Comparison of ENCODE assay signal across 1 cellular context in the genomic region with DNA sequence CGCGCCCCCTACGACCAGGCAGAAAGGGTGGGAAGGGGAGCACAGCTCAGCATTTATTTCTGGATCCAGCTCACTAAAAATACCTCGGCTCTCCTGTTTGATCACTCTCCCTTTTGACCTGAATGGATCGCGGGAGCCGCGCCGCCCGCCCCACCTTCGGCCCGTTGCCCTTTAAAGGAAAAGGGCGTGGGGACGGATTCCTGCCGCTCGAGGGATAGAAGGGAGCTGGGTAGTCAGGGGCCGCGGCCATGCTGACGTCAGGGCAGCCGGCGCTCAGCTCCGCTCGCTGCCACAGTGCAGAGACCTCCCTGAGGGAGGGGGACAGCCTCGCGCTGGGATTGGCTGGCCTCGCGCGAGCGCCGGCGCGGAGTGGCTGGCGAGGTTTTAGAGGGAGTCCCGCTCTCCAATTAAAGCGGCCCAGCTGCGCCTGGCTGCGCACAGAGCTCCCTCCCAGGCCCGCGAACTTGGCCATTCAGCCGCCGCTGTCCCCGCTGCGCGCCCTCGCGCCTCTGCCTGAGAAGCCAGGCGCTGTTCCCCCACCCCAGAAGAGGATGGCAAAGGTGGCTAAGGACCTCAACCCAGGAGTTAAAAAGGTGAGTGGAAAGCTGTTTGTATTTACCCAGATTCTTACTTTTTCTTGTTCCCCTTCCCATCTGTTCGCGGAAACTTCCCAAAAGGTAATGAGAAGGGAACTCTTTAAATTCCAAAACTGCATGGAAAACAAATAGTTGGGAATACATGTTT.
TF ChIP-seq lines count a peak whose summit lies in the region.

A gene with protein sequence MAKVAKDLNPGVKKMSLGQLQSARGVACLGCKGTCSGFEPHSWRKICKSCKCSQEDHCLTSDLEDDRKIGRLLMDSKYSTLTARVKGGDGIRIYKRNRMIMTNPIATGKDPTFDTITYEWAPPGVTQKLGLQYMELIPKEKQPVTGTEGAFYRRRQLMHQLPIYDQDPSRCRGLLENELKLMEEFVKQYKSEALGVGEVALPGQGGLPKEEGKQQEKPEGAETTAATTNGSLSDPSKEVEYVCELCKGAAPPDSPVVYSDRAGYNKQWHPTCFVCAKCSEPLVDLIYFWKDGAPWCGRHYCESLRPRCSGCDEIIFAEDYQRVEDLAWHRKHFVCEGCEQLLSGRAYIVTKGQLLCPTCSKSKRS (plus strand): TSS at position 436 of the 744 bp plus-strand sequence. CDS start 116 bp downstream, at position 552.

TF ChIP-seq in K562, 482 proteins besides CTCF, POLR2A, EP300 and RAD21 (continued from another document and continues in another):
- TF ChIP-seq, protein P1, sequence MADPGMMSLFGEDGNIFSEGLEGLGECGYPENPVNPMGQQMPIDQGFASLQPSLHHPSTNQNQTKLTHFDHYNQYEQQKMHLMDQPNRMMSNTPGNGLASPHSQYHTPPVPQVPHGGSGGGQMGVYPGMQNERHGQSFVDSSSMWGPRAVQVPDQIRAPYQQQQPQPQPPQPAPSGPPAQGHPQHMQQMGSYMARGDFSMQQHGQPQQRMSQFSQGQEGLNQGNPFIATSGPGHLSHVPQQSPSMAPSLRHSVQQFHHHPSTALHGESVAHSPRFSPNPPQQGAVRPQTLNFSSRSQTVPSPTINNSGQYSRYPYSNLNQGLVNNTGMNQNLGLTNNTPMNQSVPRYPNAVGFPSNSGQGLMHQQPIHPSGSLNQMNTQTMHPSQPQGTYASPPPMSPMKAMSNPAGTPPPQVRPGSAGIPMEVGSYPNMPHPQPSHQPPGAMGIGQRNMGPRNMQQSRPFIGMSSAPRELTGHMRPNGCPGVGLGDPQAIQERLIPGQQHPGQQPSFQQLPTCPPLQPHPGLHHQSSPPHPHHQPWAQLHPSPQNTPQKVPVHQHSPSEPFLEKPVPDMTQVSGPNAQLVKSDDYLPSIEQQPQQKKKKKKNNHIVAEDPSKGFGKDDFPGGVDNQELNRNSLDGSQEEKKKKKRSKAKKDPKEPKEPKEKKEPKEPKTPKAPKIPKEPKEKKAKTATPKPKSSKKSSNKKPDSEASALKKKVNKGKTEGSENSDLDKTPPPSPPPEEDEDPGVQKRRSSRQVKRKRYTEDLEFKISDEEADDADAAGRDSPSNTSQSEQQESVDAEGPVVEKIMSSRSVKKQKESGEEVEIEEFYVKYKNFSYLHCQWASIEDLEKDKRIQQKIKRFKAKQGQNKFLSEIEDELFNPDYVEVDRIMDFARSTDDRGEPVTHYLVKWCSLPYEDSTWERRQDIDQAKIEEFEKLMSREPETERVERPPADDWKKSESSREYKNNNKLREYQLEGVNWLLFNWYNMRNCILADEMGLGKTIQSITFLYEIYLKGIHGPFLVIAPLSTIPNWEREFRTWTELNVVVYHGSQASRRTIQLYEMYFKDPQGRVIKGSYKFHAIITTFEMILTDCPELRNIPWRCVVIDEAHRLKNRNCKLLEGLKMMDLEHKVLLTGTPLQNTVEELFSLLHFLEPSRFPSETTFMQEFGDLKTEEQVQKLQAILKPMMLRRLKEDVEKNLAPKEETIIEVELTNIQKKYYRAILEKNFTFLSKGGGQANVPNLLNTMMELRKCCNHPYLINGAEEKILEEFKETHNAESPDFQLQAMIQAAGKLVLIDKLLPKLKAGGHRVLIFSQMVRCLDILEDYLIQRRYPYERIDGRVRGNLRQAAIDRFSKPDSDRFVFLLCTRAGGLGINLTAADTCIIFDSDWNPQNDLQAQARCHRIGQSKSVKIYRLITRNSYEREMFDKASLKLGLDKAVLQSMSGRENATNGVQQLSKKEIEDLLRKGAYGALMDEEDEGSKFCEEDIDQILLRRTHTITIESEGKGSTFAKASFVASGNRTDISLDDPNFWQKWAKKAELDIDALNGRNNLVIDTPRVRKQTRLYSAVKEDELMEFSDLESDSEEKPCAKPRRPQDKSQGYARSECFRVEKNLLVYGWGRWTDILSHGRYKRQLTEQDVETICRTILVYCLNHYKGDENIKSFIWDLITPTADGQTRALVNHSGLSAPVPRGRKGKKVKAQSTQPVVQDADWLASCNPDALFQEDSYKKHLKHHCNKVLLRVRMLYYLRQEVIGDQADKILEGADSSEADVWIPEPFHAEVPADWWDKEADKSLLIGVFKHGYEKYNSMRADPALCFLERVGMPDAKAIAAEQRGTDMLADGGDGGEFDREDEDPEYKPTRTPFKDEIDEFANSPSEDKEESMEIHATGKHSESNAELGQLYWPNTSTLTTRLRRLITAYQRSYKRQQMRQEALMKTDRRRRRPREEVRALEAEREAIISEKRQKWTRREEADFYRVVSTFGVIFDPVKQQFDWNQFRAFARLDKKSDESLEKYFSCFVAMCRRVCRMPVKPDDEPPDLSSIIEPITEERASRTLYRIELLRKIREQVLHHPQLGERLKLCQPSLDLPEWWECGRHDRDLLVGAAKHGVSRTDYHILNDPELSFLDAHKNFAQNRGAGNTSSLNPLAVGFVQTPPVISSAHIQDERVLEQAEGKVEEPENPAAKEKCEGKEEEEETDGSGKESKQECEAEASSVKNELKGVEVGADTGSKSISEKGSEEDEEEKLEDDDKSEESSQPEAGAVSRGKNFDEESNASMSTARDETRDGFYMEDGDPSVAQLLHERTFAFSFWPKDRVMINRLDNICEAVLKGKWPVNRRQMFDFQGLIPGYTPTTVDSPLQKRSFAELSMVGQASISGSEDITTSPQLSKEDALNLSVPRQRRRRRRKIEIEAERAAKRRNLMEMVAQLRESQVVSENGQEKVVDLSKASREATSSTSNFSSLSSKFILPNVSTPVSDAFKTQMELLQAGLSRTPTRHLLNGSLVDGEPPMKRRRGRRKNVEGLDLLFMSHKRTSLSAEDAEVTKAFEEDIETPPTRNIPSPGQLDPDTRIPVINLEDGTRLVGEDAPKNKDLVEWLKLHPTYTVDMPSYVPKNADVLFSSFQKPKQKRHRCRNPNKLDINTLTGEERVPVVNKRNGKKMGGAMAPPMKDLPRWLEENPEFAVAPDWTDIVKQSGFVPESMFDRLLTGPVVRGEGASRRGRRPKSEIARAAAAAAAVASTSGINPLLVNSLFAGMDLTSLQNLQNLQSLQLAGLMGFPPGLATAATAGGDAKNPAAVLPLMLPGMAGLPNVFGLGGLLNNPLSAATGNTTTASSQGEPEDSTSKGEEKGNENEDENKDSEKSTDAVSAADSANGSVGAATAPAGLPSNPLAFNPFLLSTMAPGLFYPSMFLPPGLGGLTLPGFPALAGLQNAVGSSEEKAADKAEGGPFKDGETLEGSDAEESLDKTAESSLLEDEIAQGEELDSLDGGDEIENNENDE (IDR thresholded peaks at IDR 0.05; ENCODE audit: low read depth, low read length): no peak
- TF ChIP-seq SPI1 (IDR thresholded peaks at IDR 0.05; ENCODE audit: borderline replicate concordance, low read depth, low read length): no peak
- no peak for TF ChIP-seq GABPB1 (CRISPR knock-in tag; IDR thresholded peaks at IDR 0.05)
- TF ChIP-seq CXXC5 (CRISPR knock-in tag; IDR thresholded peaks at IDR 0.05): peak; percentile 83
- peak; percentile 72 for TF ChIP-seq ATF7 (IDR thresholded peaks at IDR 0.05)
- TF ChIP-seq TCF7 (IDR thresholded peaks at IDR 0.05; ENCODE audit: borderline replicate concordance): no peak
- TF ChIP-seq, protein P2, sequence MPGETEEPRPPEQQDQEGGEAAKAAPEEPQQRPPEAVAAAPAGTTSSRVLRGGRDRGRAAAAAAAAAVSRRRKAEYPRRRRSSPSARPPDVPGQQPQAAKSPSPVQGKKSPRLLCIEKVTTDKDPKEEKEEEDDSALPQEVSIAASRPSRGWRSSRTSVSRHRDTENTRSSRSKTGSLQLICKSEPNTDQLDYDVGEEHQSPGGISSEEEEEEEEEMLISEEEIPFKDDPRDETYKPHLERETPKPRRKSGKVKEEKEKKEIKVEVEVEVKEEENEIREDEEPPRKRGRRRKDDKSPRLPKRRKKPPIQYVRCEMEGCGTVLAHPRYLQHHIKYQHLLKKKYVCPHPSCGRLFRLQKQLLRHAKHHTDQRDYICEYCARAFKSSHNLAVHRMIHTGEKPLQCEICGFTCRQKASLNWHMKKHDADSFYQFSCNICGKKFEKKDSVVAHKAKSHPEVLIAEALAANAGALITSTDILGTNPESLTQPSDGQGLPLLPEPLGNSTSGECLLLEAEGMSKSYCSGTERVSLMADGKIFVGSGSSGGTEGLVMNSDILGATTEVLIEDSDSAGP (CRISPR knock-in tag; IDR thresholded peaks at IDR 0.05): 0 out of 2 replicates have a peak, but pooled peaks have one; percentile 26
- TF ChIP-seq, protein P3, sequence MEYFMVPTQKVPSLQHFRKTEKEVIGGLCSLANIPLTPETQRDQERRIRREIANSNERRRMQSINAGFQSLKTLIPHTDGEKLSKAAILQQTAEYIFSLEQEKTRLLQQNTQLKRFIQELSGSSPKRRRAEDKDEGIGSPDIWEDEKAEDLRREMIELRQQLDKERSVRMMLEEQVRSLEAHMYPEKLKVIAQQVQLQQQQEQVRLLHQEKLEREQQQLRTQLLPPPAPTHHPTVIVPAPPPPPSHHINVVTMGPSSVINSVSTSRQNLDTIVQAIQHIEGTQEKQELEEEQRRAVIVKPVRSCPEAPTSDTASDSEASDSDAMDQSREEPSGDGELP (CRISPR knock-in tag; IDR thresholded peaks at IDR 0.05; ENCODE audit: borderline replicate concordance): peak; percentile 61; the same call in 1 of the 2 replicates
- TF ChIP-seq, protein P4, sequence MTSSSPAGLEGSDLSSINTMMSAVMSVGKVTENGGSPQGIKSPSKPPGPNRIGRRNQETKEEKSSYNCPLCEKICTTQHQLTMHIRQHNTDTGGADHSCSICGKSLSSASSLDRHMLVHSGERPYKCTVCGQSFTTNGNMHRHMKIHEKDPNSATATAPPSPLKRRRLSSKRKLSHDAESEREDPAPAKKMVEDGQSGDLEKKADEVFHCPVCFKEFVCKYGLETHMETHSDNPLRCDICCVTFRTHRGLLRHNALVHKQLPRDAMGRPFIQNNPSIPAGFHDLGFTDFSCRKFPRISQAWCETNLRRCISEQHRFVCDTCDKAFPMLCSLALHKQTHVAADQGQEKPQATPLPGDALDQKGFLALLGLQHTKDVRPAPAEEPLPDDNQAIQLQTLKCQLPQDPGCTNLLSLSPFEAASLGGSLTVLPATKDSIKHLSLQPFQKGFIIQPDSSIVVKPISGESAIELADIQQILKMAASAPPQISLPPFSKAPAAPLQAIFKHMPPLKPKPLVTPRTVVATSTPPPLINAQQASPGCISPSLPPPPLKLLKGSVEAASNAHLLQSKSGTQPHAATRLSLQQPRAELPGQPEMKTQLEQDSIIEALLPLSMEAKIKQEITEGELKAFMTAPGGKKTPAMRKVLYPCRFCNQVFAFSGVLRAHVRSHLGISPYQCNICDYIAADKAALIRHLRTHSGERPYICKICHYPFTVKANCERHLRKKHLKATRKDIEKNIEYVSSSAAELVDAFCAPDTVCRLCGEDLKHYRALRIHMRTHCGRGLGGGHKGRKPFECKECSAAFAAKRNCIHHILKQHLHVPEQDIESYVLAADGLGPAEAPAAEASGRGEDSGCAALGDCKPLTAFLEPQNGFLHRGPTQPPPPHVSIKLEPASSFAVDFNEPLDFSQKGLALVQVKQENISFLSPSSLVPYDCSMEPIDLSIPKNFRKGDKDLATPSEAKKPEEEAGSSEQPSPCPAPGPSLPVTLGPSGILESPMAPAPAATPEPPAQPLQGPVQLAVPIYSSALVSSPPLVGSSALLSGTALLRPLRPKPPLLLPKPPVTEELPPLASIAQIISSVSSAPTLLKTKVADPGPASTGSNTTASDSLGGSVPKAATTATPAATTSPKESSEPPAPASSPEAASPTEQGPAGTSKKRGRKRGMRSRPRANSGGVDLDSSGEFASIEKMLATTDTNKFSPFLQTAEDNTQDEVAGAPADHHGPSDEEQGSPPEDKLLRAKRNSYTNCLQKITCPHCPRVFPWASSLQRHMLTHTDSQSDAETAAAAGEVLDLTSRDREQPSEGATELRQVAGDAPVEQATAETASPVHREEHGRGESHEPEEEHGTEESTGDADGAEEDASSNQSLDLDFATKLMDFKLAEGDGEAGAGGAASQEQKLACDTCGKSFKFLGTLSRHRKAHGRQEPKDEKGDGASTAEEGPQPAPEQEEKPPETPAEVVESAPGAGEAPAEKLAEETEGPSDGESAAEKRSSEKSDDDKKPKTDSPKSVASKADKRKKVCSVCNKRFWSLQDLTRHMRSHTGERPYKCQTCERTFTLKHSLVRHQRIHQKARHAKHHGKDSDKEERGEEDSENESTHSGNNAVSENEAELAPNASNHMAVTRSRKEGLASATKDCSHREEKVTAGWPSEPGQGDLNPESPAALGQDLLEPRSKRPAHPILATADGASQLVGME (CRISPR knock-in tag; IDR thresholded peaks at IDR 0.05): no peak
- no peak for TF ChIP-seq ZNF24 (IDR thresholded peaks at IDR 0.05)
- TF ChIP-seq, protein P5, sequence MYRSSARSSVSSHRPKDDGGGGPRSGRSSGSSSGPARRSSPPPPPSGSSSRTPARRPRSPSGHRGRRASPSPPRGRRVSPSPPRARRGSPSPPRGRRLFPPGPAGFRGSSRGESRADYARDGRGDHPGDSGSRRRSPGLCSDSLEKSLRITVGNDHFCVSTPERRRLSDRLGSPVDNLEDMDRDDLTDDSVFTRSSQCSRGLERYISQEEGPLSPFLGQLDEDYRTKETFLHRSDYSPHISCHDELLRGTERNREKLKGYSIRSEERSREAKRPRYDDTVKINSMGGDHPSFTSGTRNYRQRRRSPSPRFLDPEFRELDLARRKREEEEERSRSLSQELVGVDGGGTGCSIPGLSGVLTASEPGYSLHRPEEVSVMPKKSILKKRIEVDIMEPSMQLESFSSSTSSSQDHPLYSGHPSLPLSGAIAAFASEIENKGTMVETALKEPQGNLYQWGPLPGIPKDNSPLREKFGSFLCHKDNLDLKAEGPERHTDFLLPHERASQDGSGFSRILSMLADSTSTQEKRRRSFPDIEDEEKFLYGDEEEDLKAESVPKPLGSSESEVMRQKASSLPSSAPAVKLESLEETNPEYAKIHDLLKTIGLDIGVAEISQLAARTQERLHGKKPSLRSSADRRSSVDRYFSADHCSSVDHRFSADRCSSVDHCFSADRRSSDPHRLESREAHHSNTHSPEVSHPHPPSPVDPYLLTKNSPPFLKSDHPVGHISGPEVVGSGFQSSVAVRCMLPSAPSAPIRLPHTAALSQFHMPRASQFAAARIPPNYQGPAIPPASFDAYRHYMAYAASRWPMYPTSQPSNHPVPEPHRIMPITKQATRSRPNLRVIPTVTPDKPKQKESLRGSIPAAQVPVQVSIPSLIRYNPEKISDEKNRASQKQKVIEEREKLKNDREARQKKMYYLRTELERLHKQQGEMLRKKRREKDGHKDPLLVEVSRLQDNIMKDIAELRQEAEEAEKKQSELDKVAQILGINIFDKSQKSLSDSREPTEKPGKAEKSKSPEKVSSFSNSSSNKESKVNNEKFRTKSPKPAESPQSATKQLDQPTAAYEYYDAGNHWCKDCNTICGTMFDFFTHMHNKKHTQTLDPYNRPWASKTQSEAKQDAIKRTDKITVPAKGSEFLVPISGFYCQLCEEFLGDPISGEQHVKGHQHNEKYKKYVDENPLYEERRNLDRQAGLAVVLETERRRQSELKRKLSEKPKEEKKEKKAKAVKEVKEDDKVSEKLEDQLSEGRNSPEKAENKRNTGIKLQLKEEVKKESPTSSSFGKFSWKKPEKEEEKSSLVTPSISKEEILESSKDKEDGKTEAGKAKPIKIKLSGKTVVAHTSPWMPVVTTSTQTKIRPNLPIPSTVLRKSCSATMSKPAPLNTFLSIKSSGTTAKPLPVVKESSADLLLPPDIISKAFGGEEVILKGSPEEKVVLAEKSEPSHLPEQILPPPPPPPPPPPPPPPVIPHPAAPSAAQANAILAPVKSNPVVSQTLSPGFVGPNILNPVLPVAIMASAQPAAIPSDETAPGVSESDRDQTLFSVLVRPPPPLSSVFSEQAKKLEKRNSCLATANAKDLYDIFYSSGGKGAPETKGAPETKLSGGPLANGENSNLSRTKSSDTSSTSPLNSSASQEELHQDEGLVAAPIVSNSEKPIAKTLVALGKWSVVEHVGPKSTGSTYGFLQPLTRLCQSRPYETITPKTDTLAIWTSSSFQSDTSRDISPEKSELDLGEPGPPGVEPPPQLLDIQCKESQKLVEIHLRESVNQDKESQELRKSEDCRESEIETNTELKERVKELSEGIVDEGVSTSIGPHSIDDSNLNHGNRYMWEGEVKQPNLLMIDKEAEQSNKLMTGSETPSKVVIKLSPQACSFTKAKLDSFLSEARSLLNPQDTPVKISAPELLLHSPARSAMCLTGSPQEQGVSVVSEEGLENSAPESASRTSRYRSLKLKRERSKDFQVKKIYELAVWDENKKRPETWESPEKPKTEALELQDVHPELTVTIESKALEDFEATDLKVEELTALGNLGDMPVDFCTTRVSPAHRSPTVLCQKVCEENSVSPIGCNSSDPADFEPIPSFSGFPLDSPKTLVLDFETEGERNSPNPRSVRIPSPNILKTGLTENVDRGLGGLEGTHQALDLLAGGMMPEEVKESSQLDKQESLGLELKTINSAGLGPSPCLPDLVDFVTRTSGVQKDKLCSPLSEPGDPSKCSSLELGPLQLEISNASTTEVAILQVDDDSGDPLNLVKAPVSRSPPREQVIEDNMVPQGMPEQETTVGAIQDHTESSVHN (IDR thresholded peaks at IDR 0.05; ENCODE audit: borderline replicate concordance in 1 of 2, low read depth in 1 of 2): no peak
